Comparison of ENCODE assay signal across 8 cellular contexts in the genomic region with DNA sequence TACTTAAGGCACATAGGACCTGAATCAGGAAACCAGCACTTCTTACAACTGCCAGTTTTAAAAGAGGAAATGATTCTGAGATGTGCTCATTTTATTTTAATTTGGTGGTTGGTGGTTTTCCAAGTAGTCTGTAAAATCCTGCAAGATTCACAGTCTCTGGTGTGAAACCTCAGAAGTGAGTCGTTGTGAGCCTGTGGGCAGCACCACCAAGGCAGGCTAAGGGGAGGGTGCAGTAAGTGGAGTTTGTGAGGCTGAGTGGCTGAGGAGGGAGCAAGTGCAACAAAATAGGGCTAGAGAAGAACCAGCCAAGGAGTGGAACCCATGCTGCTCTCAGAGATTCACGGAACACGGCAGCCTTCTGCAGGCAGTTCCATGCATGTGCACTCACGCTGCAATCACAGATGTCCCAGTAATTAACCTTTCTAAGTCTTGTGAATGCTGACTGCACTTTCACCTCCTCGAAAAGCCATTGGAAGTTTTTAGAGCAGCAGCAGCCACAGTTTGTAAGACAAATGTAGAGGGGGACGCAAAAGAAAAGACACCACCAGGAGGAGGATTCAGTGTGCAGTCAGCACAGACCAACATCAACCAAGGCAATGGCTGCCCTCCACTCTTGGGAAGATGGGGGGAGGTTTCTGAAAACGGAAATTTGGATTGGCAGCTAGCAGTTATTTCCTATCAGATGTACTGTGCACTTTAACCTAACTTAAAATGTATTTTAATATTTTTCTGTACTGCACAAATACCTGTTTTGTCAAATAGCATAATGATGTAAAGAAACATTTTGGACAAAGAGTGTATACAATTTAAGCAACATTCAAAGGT. TPM values are rescaled to one million over a fixed set of nuclear protein-coding genes. Genes with fewer than 3 reads are reported as not detected.
DNase-seq lines count a peak whose midpoint lies in the region; ATAC-seq and TF ChIP-seq lines count a peak whose summit lies in the region.

No MANE protein-coding gene starts in this region.

- H3K9me3 ChIP-seq in Karpas-422 (ENCODE audit: low read length) = no peaks in the 10 kb centered on the region
- H3K9me3 ChIP-seq in colonic mucosa = no peaks in the 10 kb centered on the region

- no peaks in the 10 kb centered on the region for H3K27me3 Mint-ChIP-seq in activated CD8-positive, alpha-beta memory T cell treated with anti-CD3 and anti-CD28 coated beads, Interleukin-2, amount 10 ng/mL, durations not matched to agents 7 days and 5 days

- H3K4me2 ChIP-seq in Karpas-422 (ENCODE audit: low read depth, low read length, poor library complexity, severe bottlenecking) = peak overlapping the region; percentile 11

- H3K9ac ChIP-seq in Karpas-422 (ENCODE audit: low read length) (no peak overlapping the region), colonic mucosa (ENCODE audit: low read depth in 2 of 2, low read length in 2 of 2) (no peak overlapping the region)

- no peaks in the 10 kb centered on the region for H3K9me2 ChIP-seq in Karpas-422 (replicated peaks; ENCODE audit: insufficient read depth, low read length)

- CTCF ChIA-PET in activated CD8-positive, alpha-beta memory T cell treated with anti-CD3 and anti-CD28 coated beads, Interleukin-2, amount 10 ng/mL, durations not matched to agents 7 days and 5 days (lab: Charles Lee) = interaction anchor here (0.6 to 1.5 kb wide), 8 partner anchors 13 to 200 kb away, joined by 3 to 10 read pairs (median 3); no protein-coding TSS in a partner anchor

- TF ChIP-seq CTCF in colonic mucosa (IDR thresholded peaks at IDR 0.05) = no peak

- no peaks in the 10 kb centered on the region for H4K20me1 ChIP-seq in Karpas-422 (ENCODE audit: insufficient read depth, low read depth, low read length)

- peaks cover 35% of the 10 kb centered on the region for H3K36me3 Mint-ChIP-seq in activated CD8-positive, alpha-beta memory T cell treated with anti-CD3 and anti-CD28 coated beads, Interleukin-2, amount 10 ng/mL, durations not matched to agents 7 days and 5 days

- H2AFZ ChIP-seq in Karpas-422 (ENCODE audit: low read length) = no peak overlapping the region

- H3K36me3 ChIP-seq in Karpas-422 (ENCODE audit: insufficient read depth, low read length) = no peaks in the 10 kb centered on the region
- no peaks in the 10 kb centered on the region for H3K36me3 ChIP-seq in colonic mucosa

- H3K4me1 ChIP-seq in Karpas-422 (ENCODE audit: low read length) (peaks cover 11% of the 10 kb centered on the region), colonic mucosa (peaks cover 4% of the 10 kb centered on the region)

- intact Hi-C loops in colonic mucosa (cut with DNase I) = no loop called here

- H3K4me3 ChIP-seq in Karpas-422 (ENCODE audit: low read length) = no peak overlapping the region
- no peak overlapping the region for H3K4me3 ChIP-seq in colonic mucosa

- ATAC-seq in GM21529 (IDR thresholded peaks at IDR 0.05; ENCODE audit: unreplicated experiment) = peak; percentile 82
- ATAC-seq in activated CD8-positive, alpha-beta memory T cell treated with anti-CD3 and anti-CD28 coated beads, Interleukin-2, amount 10 ng/mL, durations not matched to agents 7 days and 5 days = peak; percentile 99

- H3K9me3 Mint-ChIP-seq in activated CD8-positive, alpha-beta memory T cell treated with anti-CD3 and anti-CD28 coated beads, Interleukin-2, amount 10 ng/mL, durations not matched to agents 7 days and 5 days (ENCODE audit: low read depth) = no peaks in the 10 kb centered on the region

- H3K4me3 Mint-ChIP-seq in activated CD8-positive, alpha-beta memory T cell treated with anti-CD3 and anti-CD28 coated beads, Interleukin-2, amount 10 ng/mL, durations not matched to agents 7 days and 5 days = peak overlapping the region; percentile 38

- peaks cover 40% of the 10 kb centered on the region for H3K4me1 Mint-ChIP-seq in activated CD8-positive, alpha-beta memory T cell treated with anti-CD3 and anti-CD28 coated beads, Interleukin-2, amount 10 ng/mL, durations not matched to agents 7 days and 5 days

- H3K27ac ChIP-seq in Karpas-422 (ENCODE audit: low read length) = no peak overlapping the region
- H3K27ac ChIP-seq in colonic mucosa = no peak overlapping the region

- H3K27me3 ChIP-seq in Karpas-422 (ENCODE audit: low read length) (no peaks in the 10 kb centered on the region), colonic mucosa (no peaks in the 10 kb centered on the region)

- H3K27ac Mint-ChIP-seq in activated CD8-positive, alpha-beta memory T cell treated with anti-CD3 and anti-CD28 coated beads, Interleukin-2, amount 10 ng/mL, durations not matched to agents 7 days and 5 days = peak overlapping the region; percentile 89

- DNase-seq in GF-D8 (lab: John Stamatoyannopoulos, UW) (peak; percentile 89), Karpas-422 (peak; percentile 49), iris pigment epithelial cell (ENCODE audit: low read depth) (peak; percentile 24), superior temporal gyrus (ENCODE audit: extremely low spot score) (peak; percentile 41), colonic mucosa (no peak), DMS79 (lab: John Stamatoyannopoulos, UW) (no peak)
- peak; percentile 92 for DNase-seq in activated CD8-positive, alpha-beta memory T cell treated with anti-CD3 and anti-CD28 coated beads, Interleukin-2, amount 10 ng/mL, durations not matched to agents 7 days and 5 days

- no peaks in the 10 kb centered on the region for H3K79me2 ChIP-seq in Karpas-422 (ENCODE audit: low read length)

RNA-seq across cellular contexts. Expression of gene ESD, which starts 44.9 kb away (rescaled TPM):
- total RNA-seq in Karpas-422 (2014; rRNA removed; shearing (Covaris generic); ENCODE audit: low replicate concordance) = 104 and 239 TPM in 2 replicates
- 10 to 100 TPM; 71.7 to 73.7 TPM for total RNA-seq in activated CD8-positive, alpha-beta memory T cell treated with anti-CD3 and anti-CD28 coated beads, Interleukin-2, amount 10 ng/mL, durations not matched to agents 7 days and 5 days
- total RNA-seq in colonic mucosa = 100 to 1,000 TPM; 100 to 122 TPM

Comparison
In these comparisons a context has a peak if more than half of its experiments do, and no peak if none do; other contexts are left out.
1. DNase-seq: peak in GF-D8 (single experiment), Karpas-422 (single experiment), activated CD8-positive, alpha-beta memory T cell treated with anti-CD3 and anti-CD28 coated beads, Interleukin-2, amount 10 ng/mL, durations not matched to agents 7 days and 5 days (single experiment), iris pigment epithelial cell (single experiment) and superior temporal gyrus (single experiment); none in colonic mucosa (single experiment) and DMS79 (single experiment).